ENCODE assay signal across 14 cellular contexts in the genomic region with DNA sequence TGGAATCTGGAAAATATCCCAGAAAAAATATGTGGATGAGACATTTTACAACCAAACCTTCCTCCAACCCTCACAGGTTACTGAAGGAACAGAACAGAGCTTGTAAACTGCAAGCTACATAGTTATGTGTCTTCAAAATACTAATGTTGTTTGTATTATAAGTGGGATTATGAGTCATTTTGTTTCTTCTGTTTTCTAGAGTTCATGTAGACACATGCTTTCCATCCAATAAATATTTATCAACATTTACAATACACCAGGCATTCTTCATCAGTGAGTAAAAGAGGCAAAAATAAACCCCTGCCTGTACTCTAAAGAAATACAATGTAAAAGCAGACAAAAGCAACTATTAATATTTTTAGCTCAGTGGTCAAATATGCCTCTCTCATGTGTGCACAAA.
"Had no signal": no experiment of that assay in that cellular context is flagged by ENCODE, and none has a peak within 500 bp of the region (broad histone marks: within the 10 kb centered on the region; RNA-seq: fewer than 3 reads in every experiment).

No MANE protein-coding gene starts in this region.

- H3K27ac Mint-ChIP-seq: activated CD4-positive, alpha-beta T cell treated with anti-CD3 and anti-CD28 coated beads, Interleukin-2, amount 10 ng/mL, durations not matched to agents 7 days and 5 days; natural killer cell treated with Interleukin-12 subunit alpha and Interleukin-12 subunit beta and Interleukin-15 and Interleukin-18, amount 100 ng/mL, for 72 hours; stimulated activated naive B cell treated with anti-CD40 and anti-IgM and Interleukin-4, amounts not matched to agents 10 μg/mL and 1 μg/mL and 100 μg/mL, for 72 hours had no signal

- H3K27me3 ChIP-seq: hepatocyte, thyroid gland had no signal

- H3K4me2 ChIP-seq: hepatocyte had no signal

- H3K36me3 ChIP-seq: thyroid gland had no signal

- H3K79me2 ChIP-seq: hepatocyte had no signal

- H3K9me3 ChIP-seq: thyroid gland had no signal

- H3K27ac ChIP-seq: hepatocyte, thyroid gland had no signal

- H3K4me3 ChIP-seq: hepatocyte, thyroid gland had no signal

- H3K9me3 Mint-ChIP-seq: natural killer cell treated with Interleukin-12 subunit alpha and Interleukin-12 subunit beta and Interleukin-15 and Interleukin-18, amount 100 ng/mL, for 72 hours had no signal

- H3K36me3 Mint-ChIP-seq: natural killer cell treated with Interleukin-12 subunit alpha and Interleukin-12 subunit beta and Interleukin-15 and Interleukin-18, amount 100 ng/mL, for 72 hours had no signal

- H2AFZ ChIP-seq: hepatocyte had no signal

- H3K27me3 Mint-ChIP-seq: stimulated activated naive B cell treated with anti-CD40 and anti-IgM and Interleukin-4, amounts not matched to agents 10 μg/mL and 1 μg/mL and 100 μg/mL, for 72 hours had no signal

- H3K4me3 Mint-ChIP-seq: activated CD4-positive, alpha-beta T cell treated with anti-CD3 and anti-CD28 coated beads, Interleukin-2, amount 10 ng/mL, durations not matched to agents 7 days and 5 days; natural killer cell treated with Interleukin-12 subunit alpha and Interleukin-12 subunit beta and Interleukin-15 and Interleukin-18, amount 100 ng/mL, for 72 hours; stimulated activated naive B cell treated with anti-CD40 and anti-IgM and Interleukin-4, amounts not matched to agents 10 μg/mL and 1 μg/mL and 100 μg/mL, for 72 hours had no signal

- DNase-seq: activated CD4-positive, CD25-positive, alpha-beta regulatory T cell; activated CD8-positive, alpha-beta memory T cell treated with anti-CD3 and anti-CD28 coated beads for 24 hours; activated naive CD4-positive, alpha-beta T cell; aorta; cerebellar nuclear complex; left ventricle myocardium superior; posterior cingulate gyrus; stimulated activated CD4-positive, alpha-beta T cell treated with anti-CD3 and anti-CD28 coated beads, Interleukin-15, amount 100 ng/mL, for 24 hours; stimulated activated CD4-positive, alpha-beta T cell treated with anti-CD3 and anti-CD28 coated beads, Interleukin-4, amount 100 ng/mL, for 1 hour; stimulated activated naive B cell treated with anti-CD40 and anti-IgM and Interleukin-4, amounts not matched to agents 10 μg/mL and 1 μg/mL and 100 μg/mL, for 72 hours; thyroid gland had no signal
